Comparison of ENCODE assay signal across 22 cellular contexts in genomic region chr2:207589143-207589542, GRCh38.
"Had no signal": no experiment of that assay in that cellular context is flagged by ENCODE, and none has a peak within 500 bp of the region (broad histone marks: within the 10 kb centered on the region; RNA-seq: fewer than 3 reads in every experiment).

No MANE protein-coding gene starts in this region.

- DNase-seq: activated CD4-positive, alpha-beta T cell treated with anti-CD3 and anti-CD28 coated beads for 1 hour; activated effector memory CD4-positive, alpha-beta T cell treated with anti-CD3 and anti-CD28 coated beads, Interleukin-2, amount 50 U/mL, for 16 hours; activated naive CD4-positive, alpha-beta T cell treated with anti-CD3 and anti-CD28 coated beads, Interleukin-2, amount 50 U/mL, for 16 hours; activated T-cell treated with anti-CD3 and anti-CD28 coated beads, Interleukin-2, amount 50 U/mL, for 1 hour; cerebellar nuclear complex; cortex of kidney; hypothalamus; kidney; left ventricle myocardium inferior; mammary epithelial cell; ovary; SK-N-SH; stimulated activated CD4-positive, alpha-beta T cell treated with anti-CD3 and anti-CD28 coated beads, Interleukin-4, amount 100 ng/mL, for 24 hours; stimulated activated naive CD4-positive, alpha-beta T cell treated with Interleukin-2 at 50 U/mL for 16 hours; T-helper 1 cell; T1000; uterus; WERI-Rb-1 had no signal

- H3K4me1 ChIP-seq: neural progenitor cell, tibial nerve, uterus had no signal

- H3K4me3 Mint-ChIP-seq: neural progenitor cell had no signal

- H3K4me3 ChIP-seq: left ventricle myocardium inferior, neural progenitor cell, ovary, smooth muscle cell, tibial nerve, uterus had no signal

- H3K27me3 ChIP-seq: neural progenitor cell, ovary, tibial nerve, uterus had no signal

- H3K36me3 ChIP-seq: ovary, uterus had no signal

- ATAC-seq: sciatic nerve had no signal

- H3K27ac Mint-ChIP-seq: neural progenitor cell had no signal

- H3K4me1 Mint-ChIP-seq: neural progenitor cell had no signal

- H3K27ac ChIP-seq: left ventricle myocardium inferior, neural progenitor cell, ovary, tibial nerve, uterus, WERI-Rb-1 had no signal
